ENCODE assay signal across 2 cellular contexts in genomic region chr1:109306832-109307362, GRCh38.
TF ChIP-seq lines count a peak whose summit lies in the region.

TSS of gene MYBPHL (minus strand) at chr1:109307011. CDS start at chr1:109306991, 20 bp downstream.

TF ChIP-seq in HEK293, 187 proteins besides CTCF, POLR2A, EP300 and RAD21 (continued from another document):
- TF ChIP-seq ZBTB8A (tag by site-specific recombination; IDR thresholded peaks at IDR 0.05) (peak; percentile 59), ZIC2 (tag by site-specific recombination; IDR thresholded peaks at IDR 0.05) (peak; percentile 89), PRDM4 (tag by site-specific recombination; IDR thresholded peaks at IDR 0.05) (no peak), ZNF311 (tag by site-specific recombination; IDR thresholded peaks at IDR 0.05; ENCODE audit: borderline replicate concordance) (no peak), ATF2 (tag by site-specific recombination; IDR thresholded peaks at IDR 0.05; ENCODE audit: low read depth) (no peak), TRIM28 (IDR thresholded peaks at IDR 0.05; ENCODE audit: borderline replicate concordance, low read length) (no peak), ZBTB1 (tag by site-specific recombination; IDR thresholded peaks at IDR 0.05) (no peak), OVOL3 (tag by site-specific recombination; IDR thresholded peaks at IDR 0.05) (no peak), ZNF791 (tag by site-specific recombination; IDR thresholded peaks at IDR 0.05) (no peak), ZNF146 (tag by site-specific recombination; IDR thresholded peaks at IDR 0.05) (no peak), ZBTB48 (tag by site-specific recombination; IDR thresholded peaks at IDR 0.05) (no peak), HOXC10 (CRISPR knock-in tag; IDR thresholded peaks at IDR 0.05) (no peak), ZBTB6 (tag by site-specific recombination; IDR thresholded peaks at IDR 0.05) (peak; percentile 51; the same call in 1 of the 2 replicates), GLIS1 (tag by site-specific recombination; IDR thresholded peaks at IDR 0.05) (peak; percentile 52; the same call in 1 of the 2 replicates), BCL11B (tag by site-specific recombination; IDR thresholded peaks at IDR 0.05; ENCODE audit: low read depth) (no peak), ZNF155 (tag by site-specific recombination; IDR thresholded peaks at IDR 0.05) (no peak), BCL11A (tag by site-specific recombination; IDR thresholded peaks at IDR 0.05; ENCODE audit: low read depth) (no peak), ZNF121 (tag by site-specific recombination; IDR thresholded peaks at IDR 0.05) (no peak), ZNF324 (tag by site-specific recombination; IDR thresholded peaks at IDR 0.05) (no peak), ZNF707 (tag by site-specific recombination; IDR thresholded peaks at IDR 0.05) (no peak)
- TF ChIP-seq, protein P1, sequence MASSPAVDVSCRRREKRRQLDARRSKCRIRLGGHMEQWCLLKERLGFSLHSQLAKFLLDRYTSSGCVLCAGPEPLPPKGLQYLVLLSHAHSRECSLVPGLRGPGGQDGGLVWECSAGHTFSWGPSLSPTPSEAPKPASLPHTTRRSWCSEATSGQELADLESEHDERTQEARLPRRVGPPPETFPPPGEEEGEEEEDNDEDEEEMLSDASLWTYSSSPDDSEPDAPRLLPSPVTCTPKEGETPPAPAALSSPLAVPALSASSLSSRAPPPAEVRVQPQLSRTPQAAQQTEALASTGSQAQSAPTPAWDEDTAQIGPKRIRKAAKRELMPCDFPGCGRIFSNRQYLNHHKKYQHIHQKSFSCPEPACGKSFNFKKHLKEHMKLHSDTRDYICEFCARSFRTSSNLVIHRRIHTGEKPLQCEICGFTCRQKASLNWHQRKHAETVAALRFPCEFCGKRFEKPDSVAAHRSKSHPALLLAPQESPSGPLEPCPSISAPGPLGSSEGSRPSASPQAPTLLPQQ (tag by site-specific recombination; IDR thresholded peaks at IDR 0.05), result no peak

TF ChIP-seq in SK-N-SH treated with all-trans-retinoic acid at 6 μM for 48 hours, 23 proteins besides CTCF, POLR2A, EP300 and RAD21 (continued from another document):
- TF ChIP-seq, protein P2, sequence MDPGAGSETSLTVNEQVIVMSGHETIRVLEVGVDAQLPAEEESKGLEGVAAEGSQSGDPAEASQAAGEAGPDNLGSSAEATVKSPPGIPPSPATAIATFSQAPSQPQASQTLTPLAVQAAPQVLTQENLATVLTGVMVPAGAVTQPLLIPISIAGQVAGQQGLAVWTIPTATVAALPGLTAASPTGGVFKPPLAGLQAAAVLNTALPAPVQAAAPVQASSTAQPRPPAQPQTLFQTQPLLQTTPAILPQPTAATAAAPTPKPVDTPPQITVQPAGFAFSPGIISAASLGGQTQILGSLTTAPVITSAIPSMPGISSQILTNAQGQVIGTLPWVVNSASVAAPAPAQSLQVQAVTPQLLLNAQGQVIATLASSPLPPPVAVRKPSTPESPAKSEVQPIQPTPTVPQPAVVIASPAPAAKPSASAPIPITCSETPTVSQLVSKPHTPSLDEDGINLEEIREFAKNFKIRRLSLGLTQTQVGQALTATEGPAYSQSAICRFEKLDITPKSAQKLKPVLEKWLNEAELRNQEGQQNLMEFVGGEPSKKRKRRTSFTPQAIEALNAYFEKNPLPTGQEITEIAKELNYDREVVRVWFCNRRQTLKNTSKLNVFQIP (CRISPR knock-in tag; IDR thresholded peaks at IDR 0.05; ENCODE audit: borderline replicate concordance, low read depth), result no peak
- no peak for TF ChIP-seq ESRRG (CRISPR knock-in tag; IDR thresholded peaks at IDR 0.05)
- TF ChIP-seq ZNF565 (CRISPR knock-in tag; conservative IDR thresholded peaks at IDR 0.05; ENCODE audit: low read depth), result no peak
- TF ChIP-seq CSDC2 (CRISPR knock-in tag; IDR thresholded peaks at IDR 0.05), result no peak
- no peak for TF ChIP-seq ZC3H10 (CRISPR knock-in tag; IDR thresholded peaks at IDR 0.05)
